8 cellular contexts compared by ENCODE assay signal in the genomic region with DNA sequence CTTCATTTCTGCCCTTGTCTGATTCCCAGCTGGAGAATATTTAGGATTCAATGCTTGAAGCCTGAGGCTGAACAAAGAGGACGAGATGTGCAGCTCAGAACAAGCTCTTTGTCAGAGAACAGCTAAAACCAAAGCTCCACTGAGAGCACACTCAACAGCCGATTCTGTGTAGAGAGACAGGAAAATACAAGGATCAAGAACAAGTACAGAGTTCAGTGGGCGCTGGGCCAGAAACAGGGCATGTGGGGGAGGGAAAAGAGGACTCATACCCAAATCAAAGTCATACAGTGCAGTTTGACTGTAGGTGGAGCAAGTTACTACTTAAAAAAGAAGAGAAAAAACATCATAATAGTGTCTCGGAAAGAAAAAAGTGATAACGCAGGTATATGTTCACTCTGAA. TPM values are rescaled to one million over a fixed set of nuclear protein-coding genes. Genes with fewer than 3 reads are reported as not detected.
A peak's percentile ranks its signal among the peaks of the same experiment; 100 is the strongest.
DNase-seq lines count a peak whose midpoint lies in the region; ATAC-seq and TF ChIP-seq lines count a peak whose summit lies in the region.

A gene (minus strand): TSS at position 176 of the 400 bp plus-strand sequence.

- no peak within 1 kb of the TSS for H3K27ac ChIP-seq in GM23248
- H3K27ac ChIP-seq in SK-N-SH (ENCODE audit: low read depth in 2 of 2, low read length in 1 of 2) = no peak within 1 kb of the TSS
- no peak within 1 kb of the TSS for H3K27ac ChIP-seq in prostate gland

- no peak within 1 kb of the TSS for H3K4me3 ChIP-seq in GM23248
- H3K4me3 ChIP-seq in SK-N-SH (ENCODE audit: low read depth in 2 of 2, low read length in 1 of 2) = no peak within 1 kb of the TSS
- H3K4me3 ChIP-seq in prostate gland = no peak within 1 kb of the TSS

- H3K4me2 ChIP-seq in GM23248 (ENCODE audit: unreplicated experiment) (peak within 1 kb of the TSS; percentile 36), SK-N-SH (peak within 1 kb of the TSS; percentile 13; the same call in 1 of the 2 replicates)

- no peak for TF ChIP-seq POLR2A in prostate gland (IDR thresholded peaks at IDR 0.05)

- H4K20me1 ChIP-seq in GM23248 (ENCODE audit: insufficient read depth) = no peaks in the 10 kb centered on the region
- H4K20me1 ChIP-seq in SK-N-SH (ENCODE audit: insufficient read depth) = no peaks in the 10 kb centered on the region

- DNase-seq in GM23248 (peak; percentile 22), SK-N-SH (no peak), glomerular visceral epithelial cell (ENCODE audit: extremely low spot score) (peak; percentile 56), pons (ENCODE audit: low spot score) (peak; percentile 95), prostate gland (ENCODE audit: low spot score) (no peak), dedifferentiated amniotic fluid mesenchymal stem cell (ENCODE audit: extremely low spot score) (no peak)
- no peak for DNase-seq in activated T-cell treated with anti-CD3 and anti-CD28 coated beads, Interleukin-2, amount 50 U/mL, for 48 hours
- DNase-seq in natural killer cell treated with Interleukin-12 subunit alpha and Interleukin-12 subunit beta and Interleukin-15 and Interleukin-18, amount 100 ng/mL, for 72 hours (ENCODE audit: low spot score) = no peak

- peak within 1 kb of the TSS; percentile 72 for H2AFZ ChIP-seq in GM23248
- H2AFZ ChIP-seq in SK-N-SH (ENCODE audit: low read depth) = peak within 1 kb of the TSS; percentile 14; the same call in 1 of the 2 replicates

- no peaks in the 10 kb centered on the region for H3K36me3 ChIP-seq in GM23248 (ENCODE audit: low read depth)
- no peaks in the 10 kb centered on the region for H3K36me3 ChIP-seq in SK-N-SH (replicated peaks in 1 of 2; ENCODE audit: control insufficient read depth in 1 of 2, insufficient read depth in 2 of 2, low read length in 1 of 2)
- no peaks in the 10 kb centered on the region for H3K36me3 ChIP-seq in prostate gland

- H3K9ac ChIP-seq in GM23248 (no peak within 1 kb of the TSS), SK-N-SH (no peak within 1 kb of the TSS)

- no peak within 1 kb of the TSS for H3K27ac Mint-ChIP-seq in natural killer cell treated with Interleukin-12 subunit alpha and Interleukin-12 subunit beta and Interleukin-15 and Interleukin-18, amount 100 ng/mL, for 72 hours

- TF ChIP-seq RAD21 in SK-N-SH (IDR thresholded peaks at IDR 0.05; ENCODE audit: low read length) = no peak

- no peaks in the 10 kb centered on the region for H3K36me3 Mint-ChIP-seq in natural killer cell treated with Interleukin-12 subunit alpha and Interleukin-12 subunit beta and Interleukin-15 and Interleukin-18, amount 100 ng/mL, for 72 hours

- H3K79me2 ChIP-seq in GM23248 (ENCODE audit: insufficient read depth) = no peaks in the 10 kb centered on the region
- H3K79me2 ChIP-seq in SK-N-SH (ENCODE audit: insufficient read depth) = no peaks in the 10 kb centered on the region

- no peaks in the 10 kb centered on the region for H3F3A ChIP-seq in GM23248 (ENCODE audit: insufficient read depth)
- no peaks in the 10 kb centered on the region for H3F3A ChIP-seq in SK-N-SH (replicated peaks; ENCODE audit: insufficient read depth)

- CTCF ChIA-PET in SK-N-SH (lab: Yijun Ruan, JAX) = interaction anchor here (1.5 kb wide), 1 partner anchor 8 kb away, joined by 4 read pairs; no protein-coding TSS in a partner anchor

- H3K4me3 Mint-ChIP-seq in natural killer cell treated with Interleukin-12 subunit alpha and Interleukin-12 subunit beta and Interleukin-15 and Interleukin-18, amount 100 ng/mL, for 72 hours = no peak within 1 kb of the TSS

- no peaks in the 10 kb centered on the region for H3K4me1 Mint-ChIP-seq in natural killer cell treated with Interleukin-12 subunit alpha and Interleukin-12 subunit beta and Interleukin-15 and Interleukin-18, amount 100 ng/mL, for 72 hours (ENCODE audit: low read depth in 2 of 2)

- H3K9me3 ChIP-seq in GM23248 (ENCODE audit: low read depth) (no peaks in the 10 kb centered on the region), SK-N-SH (no peaks in the 10 kb centered on the region), prostate gland (no peaks in the 10 kb centered on the region)

- 25 to 27% methylated on average over 5 of the region's 5 CpGs for WGBS in GM23248 (ENCODE audit: low coverage in 1 of 2, low lambda C conversion rate in 2 of 2, missing lambda C conversion rate in 2 of 2), 2 experiments
- 39% methylated on average over 5 of the region's 5 CpGs for WGBS in SK-N-SH (ENCODE audit: low lambda C conversion rate)
- 70% methylated on average over 5 of the region's 5 CpGs for WGBS in prostate gland

- H3K27me3 Mint-ChIP-seq in natural killer cell treated with Interleukin-12 subunit alpha and Interleukin-12 subunit beta and Interleukin-15 and Interleukin-18, amount 100 ng/mL, for 72 hours = no peaks in the 10 kb centered on the region

- intact Hi-C loops in prostate gland (cut with DNase I) = no loop called here

- H3K27me3 ChIP-seq in GM23248 (replicated peaks; ENCODE audit: insufficient read depth) (peaks cover 5% of the 10 kb centered on the region; the same call in 1 of the 2 replicates), SK-N-SH (ENCODE audit: insufficient read depth) (peaks cover 6% of the 10 kb centered on the region; the same call in 1 of the 2 replicates), prostate gland (replicated peaks; ENCODE audit: insufficient read depth) (no peaks in the 10 kb centered on the region)

- peaks cover 4% of the 10 kb centered on the region; the same call in 1 of the 2 replicates for H3K4me1 ChIP-seq in GM23248 (ENCODE audit: insufficient read depth)
- peaks cover 0 to 5% of the 10 kb centered on the region in 2 experiments; a peak in 2 of 4 replicates for H3K4me1 ChIP-seq in SK-N-SH (ENCODE audit: control insufficient read depth in 1 of 2, insufficient read depth in 2 of 2, low read depth in 1 of 2, low read length in 1 of 2)
- H3K4me1 ChIP-seq in prostate gland (replicated peaks) = no peaks in the 10 kb centered on the region

- TF ChIP-seq EP300 in SK-N-SH (IDR thresholded peaks at IDR 0.05; ENCODE audit: borderline replicate concordance in 1 of 2, low read depth in 1 of 2, low read length in 1 of 2) = no peak

- no peak for ATAC-seq in natural killer cell treated with Interleukin-12 subunit alpha and Interleukin-12 subunit beta and Interleukin-15 and Interleukin-18, amount 100 ng/mL, for 72 hours

- POLR2A ChIA-PET in SK-N-SH (lab: Yijun Ruan, JAX) = no interaction called here

- TF ChIP-seq CTCF in SK-N-SH (IDR thresholded peaks at IDR 0.05) (no peak), prostate gland (IDR thresholded peaks at IDR 0.05) (no peak)

- in situ Hi-C loops in GM23248 (cut with MboI) = no loop called here

- H3K9me2 ChIP-seq in GM23248 (ENCODE audit: insufficient read depth) = no peaks in the 10 kb centered on the region
- no peaks in the 10 kb centered on the region for H3K9me2 ChIP-seq in SK-N-SH

- H3K9me3 Mint-ChIP-seq in natural killer cell treated with Interleukin-12 subunit alpha and Interleukin-12 subunit beta and Interleukin-15 and Interleukin-18, amount 100 ng/mL, for 72 hours = peaks cover 7% of the 10 kb centered on the region

TF ChIP-seq in SK-N-SH, 30 proteins besides CTCF, POLR2A, EP300 and RAD21 (continues in another document):
- TF ChIP-seq, protein P1, sequence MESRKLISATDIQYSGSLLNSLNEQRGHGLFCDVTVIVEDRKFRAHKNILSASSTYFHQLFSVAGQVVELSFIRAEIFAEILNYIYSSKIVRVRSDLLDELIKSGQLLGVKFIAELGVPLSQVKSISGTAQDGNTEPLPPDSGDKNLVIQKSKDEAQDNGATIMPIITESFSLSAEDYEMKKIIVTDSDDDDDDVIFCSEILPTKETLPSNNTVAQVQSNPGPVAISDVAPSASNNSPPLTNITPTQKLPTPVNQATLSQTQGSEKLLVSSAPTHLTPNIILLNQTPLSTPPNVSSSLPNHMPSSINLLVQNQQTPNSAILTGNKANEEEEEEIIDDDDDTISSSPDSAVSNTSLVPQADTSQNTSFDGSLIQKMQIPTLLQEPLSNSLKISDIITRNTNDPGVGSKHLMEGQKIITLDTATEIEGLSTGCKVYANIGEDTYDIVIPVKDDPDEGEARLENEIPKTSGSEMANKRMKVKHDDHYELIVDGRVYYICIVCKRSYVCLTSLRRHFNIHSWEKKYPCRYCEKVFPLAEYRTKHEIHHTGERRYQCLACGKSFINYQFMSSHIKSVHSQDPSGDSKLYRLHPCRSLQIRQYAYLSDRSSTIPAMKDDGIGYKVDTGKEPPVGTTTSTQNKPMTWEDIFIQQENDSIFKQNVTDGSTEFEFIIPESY (IDR thresholded peaks at IDR 0.05; ENCODE audit: borderline replicate concordance, low read depth) = no peak
- TF ChIP-seq, protein P2, sequence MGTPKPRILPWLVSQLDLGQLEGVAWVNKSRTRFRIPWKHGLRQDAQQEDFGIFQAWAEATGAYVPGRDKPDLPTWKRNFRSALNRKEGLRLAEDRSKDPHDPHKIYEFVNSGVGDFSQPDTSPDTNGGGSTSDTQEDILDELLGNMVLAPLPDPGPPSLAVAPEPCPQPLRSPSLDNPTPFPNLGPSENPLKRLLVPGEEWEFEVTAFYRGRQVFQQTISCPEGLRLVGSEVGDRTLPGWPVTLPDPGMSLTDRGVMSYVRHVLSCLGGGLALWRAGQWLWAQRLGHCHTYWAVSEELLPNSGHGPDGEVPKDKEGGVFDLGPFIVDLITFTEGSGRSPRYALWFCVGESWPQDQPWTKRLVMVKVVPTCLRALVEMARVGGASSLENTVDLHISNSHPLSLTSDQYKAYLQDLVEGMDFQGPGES (IDR thresholded peaks at IDR 0.05; ENCODE audit: low read depth, low read length) = no peak
- TF ChIP-seq, protein P3, sequence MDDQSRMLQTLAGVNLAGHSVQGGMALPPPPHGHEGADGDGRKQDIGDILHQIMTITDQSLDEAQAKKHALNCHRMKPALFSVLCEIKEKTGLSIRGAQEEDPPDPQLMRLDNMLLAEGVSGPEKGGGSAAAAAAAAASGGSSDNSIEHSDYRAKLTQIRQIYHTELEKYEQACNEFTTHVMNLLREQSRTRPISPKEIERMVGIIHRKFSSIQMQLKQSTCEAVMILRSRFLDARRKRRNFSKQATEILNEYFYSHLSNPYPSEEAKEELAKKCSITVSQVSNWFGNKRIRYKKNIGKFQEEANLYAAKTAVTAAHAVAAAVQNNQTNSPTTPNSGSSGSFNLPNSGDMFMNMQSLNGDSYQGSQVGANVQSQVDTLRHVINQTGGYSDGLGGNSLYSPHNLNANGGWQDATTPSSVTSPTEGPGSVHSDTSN (IDR thresholded peaks at IDR 0.05) = no peak
- TF ChIP-seq CHD2 (IDR thresholded peaks at IDR 0.05; ENCODE audit: low read length, partially characterized antibody) = no peak
- TF ChIP-seq FOXM1 (IDR thresholded peaks at IDR 0.05; ENCODE audit: low read depth) = no peak
- TF ChIP-seq RFX5 (IDR thresholded peaks at IDR 0.05; ENCODE audit: low read length) = no peak
- no peak for TF ChIP-seq NFIC (IDR thresholded peaks at IDR 0.05; ENCODE audit: borderline replicate concordance)

RNA-seq across cellular contexts. Expression of the gene that starts here (rescaled TPM):
- total RNA-seq in GM23248 (2014; rRNA removed; shearing (Covaris generic)) = not detected in 2 replicates
- polyA plus RNA-seq in GM23248 (2016; fragmentation: Nextera tagmentation; extraction: Ambion mirVana) (not detected in 2 replicates), SK-N-SH (2012; rRNA removed) (0.05 and 0.10 TPM in 2 replicates)
- polyA plus RNA-seq in SK-N-SH (2012; cell fraction: cytosol; rRNA removed) = 0.04 and 0.08 TPM in 2 replicates
- polyA plus RNA-seq in SK-N-SH (2012; cell fraction: nucleus; rRNA removed) = 0.06 TPM in 1 of 2 replicates, not detected in the other
- 10 to 100 TPM in 1 of 2 donors, under 1 TPM in 1; 0.27 to 13.5 TPM for total RNA-seq in prostate gland
- not detected for total RNA-seq in natural killer cell treated with Interleukin-12 subunit alpha and Interleukin-12 subunit beta and Interleukin-15 and Interleukin-18, amount 100 ng/mL, for 72 hours

Comparison
In these comparisons a context has a peak if more than half of its experiments do, and no peak if none do; other contexts are left out.
1. Peak in DNase-seq and H3K4me2 ChIP-seq in GM23248; RNA of the gene not detected or under 1 TPM.
2. DNase-seq: peak in glomerular visceral epithelial cell (single experiment) and pons (single experiment); none in SK-N-SH (single experiment), activated T-cell treated with anti-CD3 and anti-CD28 coated beads, Interleukin-2, amount 50 U/mL, for 48 hours (0 of 2), prostate gland (single experiment), dedifferentiated amniotic fluid mesenchymal stem cell (single experiment) and natural killer cell treated with Interleukin-12 subunit alpha and Interleukin-12 subunit beta and Interleukin-15 and Interleukin-18, amount 100 ng/mL, for 72 hours (single experiment).